9 cellular contexts compared by ENCODE assay signal in the genomic region with DNA sequence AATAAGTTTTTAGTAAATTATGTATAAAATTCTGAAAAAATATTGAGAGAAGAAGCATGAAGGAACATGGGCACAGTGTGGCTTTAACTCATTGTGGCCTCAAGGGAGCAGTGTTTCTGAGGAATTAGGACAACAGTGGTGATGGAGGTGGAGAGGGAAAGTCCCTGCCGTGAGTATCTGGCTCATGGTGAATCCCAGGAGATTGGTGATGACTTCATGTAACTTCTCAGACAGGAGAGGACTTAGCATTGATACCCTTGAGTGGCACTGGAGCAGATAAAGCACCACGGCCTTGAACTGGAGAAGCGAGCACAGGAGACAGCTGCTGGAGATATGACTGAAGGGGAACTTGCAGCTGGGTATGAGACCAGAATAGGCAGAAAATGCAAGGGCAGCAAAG. TPM values are rescaled to one million over a fixed set of nuclear protein-coding genes. Genes with fewer than 3 reads are reported as not detected.
DNase-seq lines count a peak whose midpoint lies in the region; ATAC-seq, FAIRE-seq and TF ChIP-seq lines count a peak whose summit lies in the region.
"Had no signal": no experiment of that assay in that cellular context is flagged by ENCODE, and none has a peak within 500 bp of the region (broad histone marks: within the 10 kb centered on the region; RNA-seq: fewer than 3 reads in every experiment).

No MANE protein-coding gene starts in this region.

- no peaks in the 10 kb centered on the region for H3K27me3 Mint-ChIP-seq in activated CD8-positive, alpha-beta T cell treated with anti-CD3 and anti-CD28 coated beads for 36 hours
- H3K27me3 Mint-ChIP-seq in activated CD8-positive, alpha-beta T cell treated with anti-CD3 and anti-CD28 coated beads, Interleukin-2, amount 10 ng/mL, durations not matched to agents 7 days and 5 days (ENCODE audit: low read depth), result no peaks in the 10 kb centered on the region
- no peaks in the 10 kb centered on the region for H3K27me3 Mint-ChIP-seq in progenitor cell of endocrine pancreas
- H3K27me3 Mint-ChIP-seq: dendritic cell treated with granulocyte-macrophage colony-stimulating factor and Interleukin-4, amounts not matched to agents 40 ng/mL and 50 ng/mL, for 4 days had no signal

- ATAC-seq in activated CD8-positive, alpha-beta T cell treated with anti-CD3 and anti-CD28 coated beads for 36 hours, result no peak
- ATAC-seq in activated CD8-positive, alpha-beta T cell treated with anti-CD3 and anti-CD28 coated beads, Interleukin-2, amount 10 ng/mL, durations not matched to agents 7 days and 5 days, result no peak
- ATAC-seq in HG02870 (IDR thresholded peaks at IDR 0.05; ENCODE audit: unreplicated experiment), result peak; percentile 85

- intact Hi-C loops in activated CD8-positive, alpha-beta T cell treated with anti-CD3 and anti-CD28 coated beads for 36 hours (cut with micrococcal nuclease), result no loop called here

- POLR2A ChIA-PET in activated CD8-positive, alpha-beta T cell treated with anti-CD3 and anti-CD28 coated beads for 36 hours (lab: Charles Lee), result no interaction called here
- POLR2A ChIA-PET in activated CD8-positive, alpha-beta T cell treated with anti-CD3 and anti-CD28 coated beads, Interleukin-2, amount 10 ng/mL, durations not matched to agents 7 days and 5 days (lab: Charles Lee), result no interaction called here

- H3K36me3 Mint-ChIP-seq in activated CD8-positive, alpha-beta T cell treated with anti-CD3 and anti-CD28 coated beads for 36 hours (ENCODE audit: low read depth), result no peaks in the 10 kb centered on the region
- H3K36me3 Mint-ChIP-seq in activated CD8-positive, alpha-beta T cell treated with anti-CD3 and anti-CD28 coated beads, Interleukin-2, amount 10 ng/mL, durations not matched to agents 7 days and 5 days (ENCODE audit: low read depth), result no peaks in the 10 kb centered on the region
- H3K36me3 Mint-ChIP-seq in progenitor cell of endocrine pancreas (ENCODE audit: insufficient read depth), result no peaks in the 10 kb centered on the region

- no peaks in the 10 kb centered on the region for H3K4me1 Mint-ChIP-seq in activated CD8-positive, alpha-beta T cell treated with anti-CD3 and anti-CD28 coated beads for 36 hours (ENCODE audit: low read depth)
- H3K4me1 Mint-ChIP-seq in activated CD8-positive, alpha-beta T cell treated with anti-CD3 and anti-CD28 coated beads, Interleukin-2, amount 10 ng/mL, durations not matched to agents 7 days and 5 days (ENCODE audit: low read depth), result no peaks in the 10 kb centered on the region
- H3K4me1 Mint-ChIP-seq in progenitor cell of endocrine pancreas (ENCODE audit: low read depth), result no peaks in the 10 kb centered on the region

- CTCF ChIA-PET in activated CD8-positive, alpha-beta T cell treated with anti-CD3 and anti-CD28 coated beads for 36 hours (lab: Charles Lee), result no interaction called here
- CTCF ChIA-PET in activated CD8-positive, alpha-beta T cell treated with anti-CD3 and anti-CD28 coated beads, Interleukin-2, amount 10 ng/mL, durations not matched to agents 7 days and 5 days (lab: Charles Lee), result no interaction called here

- TF ChIP-seq CTCF in activated CD8-positive, alpha-beta T cell treated with anti-CD3 and anti-CD28 coated beads for 36 hours (IDR thresholded peaks at IDR 0.05), result no peak
- peak; percentile 58 for TF ChIP-seq CTCF in progenitor cell of endocrine pancreas (IDR thresholded peaks at IDR 0.05; ENCODE audit: unreplicated experiment)

- no peak overlapping the region for H3K4me3 Mint-ChIP-seq in activated CD8-positive, alpha-beta T cell treated with anti-CD3 and anti-CD28 coated beads for 36 hours
- H3K4me3 Mint-ChIP-seq in activated CD8-positive, alpha-beta T cell treated with anti-CD3 and anti-CD28 coated beads, Interleukin-2, amount 10 ng/mL, durations not matched to agents 7 days and 5 days, result no peak overlapping the region
- H3K4me3 Mint-ChIP-seq in progenitor cell of endocrine pancreas (ENCODE audit: low read depth), result no peak overlapping the region
- H3K4me3 Mint-ChIP-seq: dendritic cell treated with granulocyte-macrophage colony-stimulating factor and Interleukin-4, amounts not matched to agents 40 ng/mL and 50 ng/mL, for 4 days had no signal

- H3K27ac Mint-ChIP-seq in activated CD8-positive, alpha-beta T cell treated with anti-CD3 and anti-CD28 coated beads for 36 hours, result no peak overlapping the region
- no peak overlapping the region for H3K27ac Mint-ChIP-seq in activated CD8-positive, alpha-beta T cell treated with anti-CD3 and anti-CD28 coated beads, Interleukin-2, amount 10 ng/mL, durations not matched to agents 7 days and 5 days
- H3K27ac Mint-ChIP-seq in progenitor cell of endocrine pancreas, result no peak overlapping the region
- H3K27ac Mint-ChIP-seq: dendritic cell treated with granulocyte-macrophage colony-stimulating factor and Interleukin-4, amounts not matched to agents 40 ng/mL and 50 ng/mL, for 4 days had no signal

- in situ Hi-C loops in T47D (cut with HindIII; ENCODE audit: low pct_unique_long_range_greater_than_20kb, low sequenced_read_pairs), result no loop called here

- DNase-seq in activated CD8-positive, alpha-beta T cell treated with anti-CD3 and anti-CD28 coated beads for 36 hours, result peak; percentile 2
- no peak for DNase-seq in activated CD8-positive, alpha-beta T cell treated with anti-CD3 and anti-CD28 coated beads, Interleukin-2, amount 10 ng/mL, durations not matched to agents 7 days and 5 days
- DNase-seq in NCI-H2171 treated with DMSO at 0.1 percent for 48 hours (lab: John Stamatoyannopoulos, UW) (peak; percentile 79), T47D (ENCODE audit: low read depth in 1 of 2, low spot score in 1 of 2) (peak; percentile 2 to 61), progenitor cell of endocrine pancreas (ENCODE audit: low spot score, unreplicated experiment) (no peak), GM19239 (ENCODE audit: insufficient read length, low spot score) (no peak), NCI-H2107 (lab: John Stamatoyannopoulos, UW) (no peak)

- no peak for FAIRE-seq in GM19239 (lab: Jason Lieb, UNC)

- peaks cover 11% of the 10 kb centered on the region for H3K9me3 Mint-ChIP-seq in activated CD8-positive, alpha-beta T cell treated with anti-CD3 and anti-CD28 coated beads for 36 hours
- no peaks in the 10 kb centered on the region for H3K9me3 Mint-ChIP-seq in activated CD8-positive, alpha-beta T cell treated with anti-CD3 and anti-CD28 coated beads, Interleukin-2, amount 10 ng/mL, durations not matched to agents 7 days and 5 days (ENCODE audit: insufficient read depth)
- H3K9me3 Mint-ChIP-seq in progenitor cell of endocrine pancreas (ENCODE audit: low read depth), result peaks cover 6% of the 10 kb centered on the region
- H3K9me3 Mint-ChIP-seq: dendritic cell treated with granulocyte-macrophage colony-stimulating factor and Interleukin-4, amounts not matched to agents 40 ng/mL and 50 ng/mL, for 4 days had no signal

RNA-seq across cellular contexts. Expression of a gene that starts 35.0 kb away (rescaled TPM):
- total RNA-seq in activated CD8-positive, alpha-beta T cell treated with anti-CD3 and anti-CD28 coated beads for 36 hours, result not detected
- total RNA-seq in activated CD8-positive, alpha-beta T cell treated with anti-CD3 and anti-CD28 coated beads, Interleukin-2, amount 10 ng/mL, durations not matched to agents 7 days and 5 days, result not detected
- 0.57 and 1.4 TPM in 2 replicates for total RNA-seq in progenitor cell of endocrine pancreas

Comparison
In these comparisons a context has a peak if more than half of its experiments do, and no peak if none do; other contexts are left out.
1. DNase-seq: peak in activated CD8-positive, alpha-beta T cell treated with anti-CD3 and anti-CD28 coated beads for 36 hours (single experiment), NCI-H2171 treated with DMSO at 0.1 percent for 48 hours (single experiment) and T47D (2 of 2); none in activated CD8-positive, alpha-beta T cell treated with anti-CD3 and anti-CD28 coated beads, Interleukin-2, amount 10 ng/mL, durations not matched to agents 7 days and 5 days (single experiment), progenitor cell of endocrine pancreas (single experiment), GM19239 (single experiment) and NCI-H2107 (single experiment).